Comparison of ENCODE assay signal across 32 cellular contexts in the genomic region with DNA sequence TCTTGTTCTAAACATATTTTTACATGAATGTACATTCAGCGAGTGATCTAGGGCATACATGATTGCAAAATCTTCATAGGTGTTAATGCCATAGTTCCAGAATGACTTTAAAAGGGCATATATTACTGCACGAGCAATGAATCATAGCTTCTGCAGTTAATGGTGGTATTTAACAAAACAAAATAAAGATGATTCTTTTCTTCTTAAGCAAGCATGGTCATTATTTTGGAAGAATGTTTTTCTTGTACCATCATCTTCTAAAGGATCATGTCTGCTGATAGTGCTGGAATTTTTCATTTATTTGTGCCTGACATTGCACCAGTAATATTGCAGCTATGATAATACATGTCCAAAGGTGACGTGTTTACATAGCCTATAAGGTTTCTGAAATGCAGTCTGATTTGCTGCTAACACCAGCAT.
DNase-seq lines count a peak whose midpoint lies in the region; ATAC-seq, FAIRE-seq and TF ChIP-seq lines count a peak whose summit lies in the region.
"Had no signal": no experiment of that assay in that cellular context is flagged by ENCODE, and none has a peak within 500 bp of the region (broad histone marks: within the 10 kb centered on the region; RNA-seq: fewer than 3 reads in every experiment).

No MANE protein-coding gene starts in this region.

- H3K79me1 ChIP-seq in IMR-90 (ENCODE audit: low read depth in 1 of 2, low read length in 2 of 2): no peaks in the 10 kb centered on the region

- no peak overlapping the region for H2BK15ac ChIP-seq in IMR-90 (ENCODE audit: low read depth, low read length)

- peak; percentile 9 for DNase-seq in AG10803 (ENCODE audit: low read depth)
- peak; percentile 52 for DNase-seq in IMR-90
- DNase-seq in epithelial cell of esophagus (ENCODE audit: low read depth): peak; percentile 63
- no peak for DNase-seq in pancreas
- no peak for DNase-seq in islet precursor cell
- DNase-seq in GM19238 (ENCODE audit: insufficient read length, low spot score): no peak
- DNase-seq in activated CD4-positive, alpha-beta T cell treated with anti-CD3 and anti-CD28 coated beads, Interleukin-2, amount 10 ng/mL, durations not matched to agents 7 days and 5 days: no peak
- no peak for DNase-seq in NCI-H1694 (lab: John Stamatoyannopoulos, UW)
- DNase-seq: ACHN; activated CD4-positive, CD25-positive, alpha-beta regulatory T cell treated with anti-CD3 and anti-CD28 coated beads, Interleukin-2, amount 50 U/mL, for 72 hours; activated CD8-positive, alpha-beta T cell treated with anti-CD3 and anti-CD28 coated beads, Interleukin-2, amount 10 ng/mL, durations not matched to agents 7 days and 5 days; activated naive CD8-positive, alpha-beta T cell treated with anti-CD3 and anti-CD28 coated beads, Interleukin-2, amount 50 U/mL, for 24 hours; brain microvascular endothelial cell; DMS153; effector CD8-positive, alpha-beta T cell; hypothalamus; KG1; left ventricle myocardium inferior; mesendoderm; MM.1S; NCI-H1417 treated with DMSO at 0.1 percent for 48 hours; NCI-H2081 treated with DMSO at 0.1 percent for 48 hours; NCI-H774; small intestine; stimulated activated CD4-positive, alpha-beta T cell treated with anti-CD3 and anti-CD28 coated beads, Interleukin-2, amount 100 ng/mL, for 24 hours had no signal

- no peak overlapping the region for H3K14ac ChIP-seq in IMR-90 (replicated peaks; ENCODE audit: low read depth, low read length)

- WGBS in IMR-90 (ENCODE audit: extremely low coverage in 2 of 2, insufficient read length in 1 of 2), 2 experiments: no CpG with 5 or more reads among the region's 3 CpGs
- WGBS in pancreas, 2 donors: 88 to 92% methylated on average over 3 of the region's 3 CpGs

- TF ChIP-seq CTCF in AG10803 (conservative IDR thresholded peaks at IDR 0.05; ENCODE audit: low read length) (no peak), IMR-90 (conservative IDR thresholded peaks at IDR 0.05; ENCODE audit: low read depth, low read length) (no peak), epithelial cell of esophagus (IDR thresholded peaks at IDR 0.05; ENCODE audit: insufficient read depth, low read depth, low read length, missing control alignments) (no peak), pancreas (IDR thresholded peaks at IDR 0.05) (no peak)

- no peak overlapping the region for H3K9ac ChIP-seq in IMR-90 (ENCODE audit: low read depth, low read length)
- H3K9ac ChIP-seq: BLaER1 had no signal

- H3K9me3 ChIP-seq in IMR-90 (ENCODE audit: control insufficient read depth, insufficient read depth, low read length) (peaks cover 2% of the 10 kb centered on the region; the same call in 1 of the 2 replicates), pancreas (no peaks in the 10 kb centered on the region)
- H3K9me3 ChIP-seq: BLaER1, left ventricle myocardium inferior, tibial nerve had no signal

- no peak overlapping the region for H2BK20ac ChIP-seq in IMR-90 (ENCODE audit: low read depth, low read length)

- CTCF ChIA-PET in IMR-90 (lab: Yijun Ruan, JAX): no interaction called here
- CTCF ChIA-PET in activated CD4-positive, alpha-beta T cell treated with anti-CD3 and anti-CD28 coated beads, Interleukin-2, amount 10 ng/mL, durations not matched to agents 7 days and 5 days (lab: Charles Lee): no interaction called here

- no peak for TF ChIP-seq RAD21 in IMR-90 (IDR thresholded peaks at IDR 0.05; ENCODE audit: low read length)

- H3K27me3 ChIP-seq in IMR-90 (ENCODE audit: control insufficient read depth, insufficient read depth, low read length): no peaks in the 10 kb centered on the region
- H3K27me3 ChIP-seq in pancreas: no peaks in the 10 kb centered on the region
- H3K27me3 ChIP-seq: BLaER1, brain microvascular endothelial cell, tibial nerve had no signal

- POLR2A ChIA-PET in IMR-90 (lab: Charles Lee; ENCODE audit: unreplicated experiment): no interaction called here
- POLR2A ChIA-PET in activated CD4-positive, alpha-beta T cell treated with anti-CD3 and anti-CD28 coated beads, Interleukin-2, amount 10 ng/mL, durations not matched to agents 7 days and 5 days (lab: Charles Lee): no interaction called here

- no peaks in the 10 kb centered on the region for H3K4me1 Mint-ChIP-seq in activated CD4-positive, alpha-beta T cell treated with anti-CD3 and anti-CD28 coated beads, Interleukin-2, amount 10 ng/mL, durations not matched to agents 7 days and 5 days

- no TSS peak for BruUV-seq in IMR-90 (replicated peaks; lab: Mats Ljungman, UMichigan)

- H3K27ac ChIP-seq in IMR-90 (ENCODE audit: insufficient read depth, low read length): peak overlapping the region; percentile 90; the same call in 1 of the 2 replicates
- H3K27ac ChIP-seq in pancreas: no peak overlapping the region
- H3K27ac ChIP-seq: BLaER1, brain microvascular endothelial cell, left ventricle myocardium inferior, SK-N-MC had no signal

- H3K23ac ChIP-seq in IMR-90 (ENCODE audit: low read depth, low read length): no peak overlapping the region

- no peaks in the 10 kb centered on the region for H4K20me1 ChIP-seq in IMR-90 (ENCODE audit: insufficient read depth, low read length)
- H4K20me1 ChIP-seq: BLaER1 had no signal

- no peak overlapping the region for H3K4me3 Mint-ChIP-seq in activated CD4-positive, alpha-beta T cell treated with anti-CD3 and anti-CD28 coated beads, Interleukin-2, amount 10 ng/mL, durations not matched to agents 7 days and 5 days
- H3K4me3 Mint-ChIP-seq: activated CD8-positive, alpha-beta T cell treated with anti-CD3 and anti-CD28 coated beads, Interleukin-2, amount 10 ng/mL, durations not matched to agents 7 days and 5 days; activated naive CD8-positive, alpha-beta T cell treated with anti-CD3 and anti-CD28 coated beads, Interleukin-2, amount 50 U/mL, for 24 hours had no signal

- dilution Hi-C loops in IMR-90 (cut with HindIII; ENCODE audit: low sequenced_read_pairs, unreplicated experiment): no loop called here

- in situ Hi-C loops in IMR-90 (cut with MboI; ENCODE audit: low sequenced_read_pairs): no loop called here

- no peak overlapping the region for H3K4me3 ChIP-seq in AG10803 (ENCODE audit: low read length)
- H3K4me3 ChIP-seq in IMR-90 (ENCODE audit: insufficient read depth, low read depth, low read length): no peak overlapping the region
- H3K4me3 ChIP-seq in epithelial cell of esophagus (ENCODE audit: low read length): no peak overlapping the region
- no peak overlapping the region for H3K4me3 ChIP-seq in pancreas
- H3K4me3 ChIP-seq: BLaER1, left ventricle myocardium inferior, SK-N-MC, tibial nerve had no signal

- peaks cover 2% of the 10 kb centered on the region for H3K9me3 Mint-ChIP-seq in activated CD4-positive, alpha-beta T cell treated with anti-CD3 and anti-CD28 coated beads, Interleukin-2, amount 10 ng/mL, durations not matched to agents 7 days and 5 days
- H3K9me3 Mint-ChIP-seq: activated naive CD8-positive, alpha-beta T cell treated with anti-CD3 and anti-CD28 coated beads, Interleukin-2, amount 50 U/mL, for 24 hours had no signal

- no peak overlapping the region; the same call in 1 of the 2 replicates for H3K56ac ChIP-seq in IMR-90 (ENCODE audit: extremely low read depth, insufficient read depth, low read length)

- no peak for TF ChIP-seq POLR2A in IMR-90 (IDR thresholded peaks at IDR 0.05; ENCODE audit: low read depth, low read length)

- H3K36me3 ChIP-seq in IMR-90 (ENCODE audit: control insufficient read depth, insufficient read depth, low read length) (no peaks in the 10 kb centered on the region), pancreas (no peaks in the 10 kb centered on the region)
- H3K36me3 ChIP-seq: BLaER1, brain microvascular endothelial cell, left ventricle myocardium inferior, tibial nerve had no signal

- H4K91ac ChIP-seq in IMR-90 (ENCODE audit: insufficient read depth, low read depth, low read length): no peak overlapping the region

- peak overlapping the region; percentile 23; the same call in 1 of the 2 replicates for H3K4me2 ChIP-seq in IMR-90 (ENCODE audit: low read depth, low read length)
- H3K4me2 ChIP-seq: BLaER1 had no signal

- intact Hi-C loops in IMR-90 (cut with micrococcal nuclease) (no loop called here), pancreas (cut with DNase I) (no loop called here)

- no peak overlapping the region; the same call in 1 of the 2 replicates for H3K4ac ChIP-seq in IMR-90 (ENCODE audit: low read depth, low read length)

- H3K27ac Mint-ChIP-seq in activated CD4-positive, alpha-beta T cell treated with anti-CD3 and anti-CD28 coated beads, Interleukin-2, amount 10 ng/mL, durations not matched to agents 7 days and 5 days: no peak overlapping the region
- H3K27ac Mint-ChIP-seq: activated CD8-positive, alpha-beta T cell treated with anti-CD3 and anti-CD28 coated beads, Interleukin-2, amount 10 ng/mL, durations not matched to agents 7 days and 5 days; activated naive CD8-positive, alpha-beta T cell treated with anti-CD3 and anti-CD28 coated beads, Interleukin-2, amount 50 U/mL, for 24 hours had no signal

- H3K4me1 ChIP-seq in IMR-90 (ENCODE audit: control insufficient read depth, insufficient read depth, low read length) (peaks cover 7% of the 10 kb centered on the region), pancreas (peaks cover 11 to 24% (median 18%) of the 10 kb centered on the region in 3 donors)
- H3K4me1 ChIP-seq: tibial nerve had no signal

- peak; percentile 90 for ATAC-seq in IMR-90 (ENCODE audit: low read depth)
- ATAC-seq in pancreas: no peak
- ATAC-seq: activated CD8-positive, alpha-beta T cell treated with anti-CD3 and anti-CD28 coated beads, Interleukin-2, amount 10 ng/mL, durations not matched to agents 7 days and 5 days; activated naive CD8-positive, alpha-beta T cell treated with anti-CD3 and anti-CD28 coated beads, Interleukin-2, amount 50 U/mL, for 24 hours; HCT116 had no signal

- no peak overlapping the region for H4K5ac ChIP-seq in IMR-90 (ENCODE audit: low read depth, low read length)

- no peaks in the 10 kb centered on the region for H3K36me3 Mint-ChIP-seq in activated CD4-positive, alpha-beta T cell treated with anti-CD3 and anti-CD28 coated beads, Interleukin-2, amount 10 ng/mL, durations not matched to agents 7 days and 5 days (ENCODE audit: low read depth)

- no peak overlapping the region for H2AK9ac ChIP-seq in IMR-90 (replicated peaks; ENCODE audit: low read depth, low read length, poor library complexity)

- H3K18ac ChIP-seq in IMR-90 (ENCODE audit: low read depth, low read length): no peak overlapping the region

- no peak overlapping the region for H4K8ac ChIP-seq in IMR-90 (ENCODE audit: low read depth in 2 of 2, low read length in 2 of 2)

- H3K27me3 Mint-ChIP-seq in activated CD4-positive, alpha-beta T cell treated with anti-CD3 and anti-CD28 coated beads, Interleukin-2, amount 10 ng/mL, durations not matched to agents 7 days and 5 days: no peaks in the 10 kb centered on the region
- H3K27me3 Mint-ChIP-seq: activated naive CD8-positive, alpha-beta T cell treated with anti-CD3 and anti-CD28 coated beads, Interleukin-2, amount 50 U/mL, for 24 hours had no signal

- H2BK120ac ChIP-seq in IMR-90 (ENCODE audit: low read depth, low read length): peak overlapping the region; percentile 9; the same call in 1 of the 2 replicates

- H3K9me1 ChIP-seq in IMR-90 (ENCODE audit: insufficient read depth, low read length): no peaks in the 10 kb centered on the region; the same call in none of the 2 replicates

- no peak overlapping the region for H2AK5ac ChIP-seq in IMR-90 (ENCODE audit: low read depth, low read length)

- H2BK5ac ChIP-seq in IMR-90 (ENCODE audit: low read depth, low read length, poor library complexity, severe bottlenecking): peak overlapping the region; percentile 54

- H2AFZ ChIP-seq in IMR-90 (replicated peaks; ENCODE audit: low read length, poor library complexity): no peak overlapping the region

- peak; percentile 20 for FAIRE-seq in pancreas (lab: Jason Lieb, UNC)
- FAIRE-seq: colon, frontal cortex, small intestine, TTC549 had no signal

Comparison
In these comparisons a context has a peak if more than half of its experiments do, and no peak if none do; other contexts are left out.
1. DNase-seq: peak in AG10803 (single experiment), IMR-90 (single experiment) and epithelial cell of esophagus (single experiment); none in pancreas (0 of 6), islet precursor cell (single experiment), GM19238 (single experiment), activated CD4-positive, alpha-beta T cell treated with anti-CD3 and anti-CD28 coated beads, Interleukin-2, amount 10 ng/mL, durations not matched to agents 7 days and 5 days (single experiment) and NCI-H1694 (single experiment).